ENCODE assay signal across 8 cellular contexts in genomic region chr14:91511014-91511466, GRCh38. TPM values are rescaled to one million over a fixed set of nuclear protein-coding genes. Genes with fewer than 3 reads are reported as not detected.
A peak's percentile ranks its signal among the peaks of the same experiment; 100 is the strongest.
DNase-seq lines count a peak whose midpoint lies in the region; ATAC-seq and TF ChIP-seq lines count a peak whose summit lies in the region.

No MANE protein-coding gene starts in this region.

- DNase-seq in AG09309 (ENCODE audit: low read depth) (no peak), GM23248 (no peak), SJSA1 (ENCODE audit: low read depth in 1 of 2, low spot score in 2 of 2) (no peak), fibroblast of gingiva (ENCODE audit: low read depth) (peak; percentile 11), prostate gland (ENCODE audit: low spot score) (no peak), SKM-1 treated with dmso at 0.1 percent for 144 hours (lab: John Stamatoyannopoulos, UW; ENCODE audit: unreplicated experiment) (no peak), NCI-H526 treated with DMSO at 0.1 percent for 48 hours (lab: John Stamatoyannopoulos, UW) (no peak)

- peaks cover 12% of the 10 kb centered on the region for H3F3A ChIP-seq in GM23248 (ENCODE audit: insufficient read depth)

- no peaks in the 10 kb centered on the region for H3K36me3 ChIP-seq in GM23248 (ENCODE audit: low read depth)
- H3K36me3 ChIP-seq in SJSA1, result peaks cover 27% of the 10 kb centered on the region
- no peaks in the 10 kb centered on the region for H3K36me3 ChIP-seq in prostate gland

- in situ Hi-C loops in GM23248 (cut with MboI), result no loop called here

- WGBS in GM23248 (ENCODE audit: low coverage in 1 of 2, low lambda C conversion rate in 2 of 2, missing lambda C conversion rate in 2 of 2), 2 experiments, result 28 to 34% methylated on average over 12 of the region's 12 CpGs
- WGBS in prostate gland, result 41% methylated on average over 12 of the region's 12 CpGs

- no peaks in the 10 kb centered on the region; the same call in 1 of the 2 replicates for H3K4me1 ChIP-seq in GM23248 (ENCODE audit: insufficient read depth)
- H3K4me1 ChIP-seq in SJSA1 (replicated peaks), result peaks cover 8% of the 10 kb centered on the region
- peaks cover 4% of the 10 kb centered on the region for H3K4me1 ChIP-seq in prostate gland (replicated peaks)

- H3K9me2 ChIP-seq in GM23248 (ENCODE audit: insufficient read depth), result no peaks in the 10 kb centered on the region

- peak overlapping the region; percentile 93 for H2AFZ ChIP-seq in GM23248

- no peaks in the 10 kb centered on the region for H3K27me3 ChIP-seq in GM23248 (replicated peaks; ENCODE audit: insufficient read depth)
- H3K27me3 ChIP-seq in SJSA1 (replicated peaks), result no peaks in the 10 kb centered on the region
- no peaks in the 10 kb centered on the region for H3K27me3 ChIP-seq in prostate gland (replicated peaks; ENCODE audit: insufficient read depth)

- peak overlapping the region; percentile 85 for H3K4me2 ChIP-seq in GM23248 (ENCODE audit: unreplicated experiment)

- H4K20me1 ChIP-seq in GM23248 (ENCODE audit: insufficient read depth), result peaks cover 20% of the 10 kb centered on the region

- peak overlapping the region; percentile 98 for H3K9ac ChIP-seq in GM23248

- TF ChIP-seq CTCF in AG09309 (IDR thresholded peaks at IDR 0.05; ENCODE audit: control insufficient read depth, insufficient read depth, low read depth, low read length, missing control alignments), result no peak
- TF ChIP-seq CTCF in prostate gland (IDR thresholded peaks at IDR 0.05), result no peak

- ATAC-seq in HG02970 (IDR thresholded peaks at IDR 0.05; ENCODE audit: low FRiP score, unreplicated experiment), result no peak

- intact Hi-C loops in prostate gland (cut with DNase I), result no loop called here

- no peaks in the 10 kb centered on the region for H3K9me3 ChIP-seq in GM23248 (ENCODE audit: low read depth)
- no peaks in the 10 kb centered on the region for H3K9me3 ChIP-seq in SJSA1 (replicated peaks)
- H3K9me3 ChIP-seq in prostate gland, result no peaks in the 10 kb centered on the region

- H3K27ac ChIP-seq in GM23248 (peak overlapping the region; percentile 98), SJSA1 (peak overlapping the region; percentile 97), prostate gland (peak overlapping the region; percentile 98 to 99)

- H3K4me3 ChIP-seq in AG09309 (ENCODE audit: control insufficient read depth, low read depth, low read length) (peak overlapping the region; percentile 97), GM23248 (peak overlapping the region; percentile 90), SJSA1 (peak overlapping the region; percentile 78), prostate gland (peak overlapping the region; percentile 84 to 98)

- TF ChIP-seq POLR2A in prostate gland (IDR thresholded peaks at IDR 0.05), result no peak

- H3K79me2 ChIP-seq in GM23248 (ENCODE audit: insufficient read depth), result peaks cover 39% of the 10 kb centered on the region

RNA-seq across cellular contexts. Expression of gene PPP4R3A, which starts 0.9 kb away (rescaled TPM):
- total RNA-seq in GM23248 (2014; rRNA removed; shearing (Covaris generic)), result 36.8 and 41.1 TPM in 2 replicates
- 17.3 and 18.0 TPM in 2 replicates for polyA plus RNA-seq in GM23248 (2016; fragmentation: Nextera tagmentation; extraction: Ambion mirVana)
- total RNA-seq in SJSA1 (2014; rRNA removed; shearing (Covaris generic)), result 34.6 and 61.8 TPM in 2 replicates
- total RNA-seq in prostate gland, result 10 to 100 TPM; 63.4 to 97.2 TPM
